Comparison of ENCODE assay signal across 1 cellular context in the genomic region with DNA sequence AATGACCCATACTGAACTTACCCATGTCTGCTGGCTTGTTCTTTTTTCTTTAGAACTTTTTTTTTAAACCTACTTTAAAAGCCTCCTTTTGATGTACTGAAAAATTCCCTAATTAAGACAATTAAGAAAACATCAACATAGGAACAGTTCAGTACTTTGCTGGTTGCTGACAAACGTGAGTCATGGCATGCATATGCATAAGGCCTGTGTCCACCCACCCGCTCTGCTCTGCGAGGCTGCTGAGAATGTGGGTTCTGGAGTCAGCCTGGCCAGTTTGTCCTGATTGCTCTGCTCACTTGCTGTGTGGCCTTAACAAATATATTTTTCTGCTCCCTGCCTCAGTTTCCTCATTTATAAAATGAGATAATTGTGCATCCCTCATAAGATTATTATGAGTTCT.
A peak's percentile ranks its signal among the peaks of the same experiment; 100 is the strongest.
TF ChIP-seq lines count a peak whose summit lies in the region.

No MANE protein-coding gene starts in this region.

TF ChIP-seq in H1, 55 proteins besides CTCF, POLR2A, EP300 and RAD21:
- no peak for TF ChIP-seq GABPA (IDR thresholded peaks at IDR 0.05; ENCODE audit: borderline replicate concordance, insufficient read depth, low read length)
- TF ChIP-seq CEBPB (IDR thresholded peaks at IDR 0.05; ENCODE audit: low read depth, low read length) = no peak
- TF ChIP-seq JUND (IDR thresholded peaks at IDR 0.05; ENCODE audit: low read length) = peak; percentile 84
- peak; percentile 65; the same call in 1 of the 2 replicates for TF ChIP-seq POU5F1 (IDR thresholded peaks at IDR 0.05; ENCODE audit: low read depth, low read length)
TF ChIP-seq in H1: peak in this region for 2.
